ENCODE assay signal across 8 cellular contexts in the genomic region with DNA sequence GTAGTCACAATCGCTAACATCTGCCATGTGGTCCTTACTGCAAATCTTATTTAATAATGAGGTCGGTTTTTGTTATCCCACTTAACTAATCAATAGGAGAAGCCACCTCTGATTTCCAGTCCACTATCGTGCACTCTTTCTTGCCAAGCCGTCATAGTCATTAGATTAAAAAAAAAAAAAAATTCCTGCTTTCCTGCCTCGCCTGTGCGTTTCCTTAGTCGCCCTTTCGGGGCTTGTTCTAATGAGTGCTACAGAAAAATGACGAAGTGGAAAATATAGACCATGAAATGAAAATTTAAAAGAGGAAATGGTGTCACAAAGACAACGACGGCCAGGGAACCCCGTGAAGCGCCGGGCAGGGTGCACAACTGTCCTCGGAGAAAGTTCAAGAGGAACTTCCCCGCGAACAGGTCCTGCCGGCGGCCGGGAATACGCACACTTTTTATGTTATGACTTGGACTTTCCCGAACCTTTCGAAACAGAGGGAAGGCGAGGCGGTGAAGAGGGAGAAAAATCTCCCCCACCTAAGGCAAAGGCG. TPM values are rescaled to one million over a fixed set of nuclear protein-coding genes. Genes with fewer than 3 reads are reported as not detected.
DNase-seq lines count a peak whose midpoint lies in the region; ATAC-seq, FAIRE-seq and TF ChIP-seq lines count a peak whose summit lies in the region.

No MANE protein-coding gene starts in this region.

- FAIRE-seq in GM19239 (lab: Jason Lieb, UNC): no peak

- peak overlapping the region; percentile 56 to 99 (median 92) for H3K4me3 ChIP-seq in heart left ventricle
- H3K4me3 ChIP-seq in rectal smooth muscle tissue (ENCODE audit: low read length): peak overlapping the region; percentile 78

- H3K27ac ChIP-seq in heart left ventricle (peak overlapping the region; percentile 93 to 99 (median 98)), rectal smooth muscle tissue (ENCODE audit: low read depth, low read length) (peak overlapping the region; percentile 95)

- H3K4me3 Mint-ChIP-seq in activated naive CD4-positive, alpha-beta T cell treated with anti-CD3 and anti-CD28 coated beads, Interleukin-2, amount 10 ng/mL, durations not matched to agents 7 days and 5 days: peak overlapping the region; percentile 93

- H3K27me3 ChIP-seq in heart left ventricle (no peaks in the 10 kb centered on the region), rectal smooth muscle tissue (ENCODE audit: control insufficient read depth, insufficient read depth, low read length) (no peaks in the 10 kb centered on the region)

- peaks cover 37% of the 10 kb centered on the region for H3K4me1 Mint-ChIP-seq in activated naive CD4-positive, alpha-beta T cell treated with anti-CD3 and anti-CD28 coated beads, Interleukin-2, amount 10 ng/mL, durations not matched to agents 7 days and 5 days

- TF ChIP-seq POLR2A in heart left ventricle (IDR thresholded peaks at IDR 0.05): no peak

- H3K27ac Mint-ChIP-seq in activated naive CD4-positive, alpha-beta T cell treated with anti-CD3 and anti-CD28 coated beads, Interleukin-2, amount 10 ng/mL, durations not matched to agents 7 days and 5 days: peak overlapping the region; percentile 95

- H3K36me3 ChIP-seq in heart left ventricle: peaks cover 0 to 3% (median 0%) of the 10 kb centered on the region in 9 donors
- no peaks in the 10 kb centered on the region for H3K36me3 ChIP-seq in rectal smooth muscle tissue (ENCODE audit: control insufficient read depth, insufficient read depth, low read length)

- CTCF ChIA-PET in activated naive CD4-positive, alpha-beta T cell treated with anti-CD3 and anti-CD28 coated beads, Interleukin-2, amount 10 ng/mL, durations not matched to agents 7 days and 5 days (lab: Charles Lee): no interaction called here

- H3K4me1 ChIP-seq in heart left ventricle (peaks cover 0 to 39% (median 26%) of the 10 kb centered on the region in 12 donors), rectal smooth muscle tissue (ENCODE audit: control insufficient read depth, insufficient read depth, low read length) (peaks cover 15% of the 10 kb centered on the region)

- H3K36me3 Mint-ChIP-seq in activated naive CD4-positive, alpha-beta T cell treated with anti-CD3 and anti-CD28 coated beads, Interleukin-2, amount 10 ng/mL, durations not matched to agents 7 days and 5 days: peaks cover 13% of the 10 kb centered on the region

- no peaks in the 10 kb centered on the region for H3K9me3 Mint-ChIP-seq in activated naive CD4-positive, alpha-beta T cell treated with anti-CD3 and anti-CD28 coated beads, Interleukin-2, amount 10 ng/mL, durations not matched to agents 7 days and 5 days

- ATAC-seq in GM18511 (IDR thresholded peaks at IDR 0.05; ENCODE audit: unreplicated experiment) (peak; percentile 25), HG02610 (IDR thresholded peaks at IDR 0.05; ENCODE audit: unreplicated experiment) (peak; percentile 7), heart left ventricle (peak in 3 of 4 donors; percentile 5 to 56 (median 23))

- intact Hi-C loops in heart left ventricle (cut with DNase I): no loop called here

- no peaks in the 10 kb centered on the region for H3K27me3 Mint-ChIP-seq in activated naive CD4-positive, alpha-beta T cell treated with anti-CD3 and anti-CD28 coated beads, Interleukin-2, amount 10 ng/mL, durations not matched to agents 7 days and 5 days

- WGBS in heart left ventricle, 4 donors: 3 to 6% (median 4%) methylated on average over 23 to 26 of the region's 26 CpGs

- peak overlapping the region; percentile 62 for H3K9ac ChIP-seq in rectal smooth muscle tissue (ENCODE audit: low read length)

- peak; percentile 52 for DNase-seq in NCI-H345 treated with DMSO at 0.1 percent for 48 hours (lab: John Stamatoyannopoulos, UW; ENCODE audit: unreplicated experiment)
- DNase-seq in activated naive CD4-positive, alpha-beta T cell treated with anti-CD3 and anti-CD28 coated beads, Interleukin-2, amount 10 ng/mL, durations not matched to agents 7 days and 5 days: no peak
- DNase-seq in heart left ventricle: peak in 3 of 5 donors; percentile 66 to 78 (median 74)
- no peak for DNase-seq in SHP77 treated with DMSO at 0.1 percent for 48 hours (lab: John Stamatoyannopoulos, UW)
- no peak for DNase-seq in GM19239 (ENCODE audit: insufficient read length, low spot score)

- no peak for TF ChIP-seq CTCF in heart left ventricle (IDR thresholded peaks at IDR 0.05)

- H3K9me3 ChIP-seq in heart left ventricle: no peaks in the 10 kb centered on the region

RNA-seq across cellular contexts. Expression of gene RUFY1, which starts 0.3 kb away (rescaled TPM):
- 10 to 100 TPM; 14.3 to 30.9 (median 22.1) TPM for total RNA-seq in heart left ventricle
- 10 to 100 TPM; 25.0 to 27.8 TPM for polyA plus RNA-seq in heart left ventricle

Comparison
In these comparisons a context has a peak if more than half of its experiments do, and no peak if none do; other contexts are left out.
1. DNase-seq: peak in NCI-H345 treated with DMSO at 0.1 percent for 48 hours (single experiment) and heart left ventricle (3 of 5); none in activated naive CD4-positive, alpha-beta T cell treated with anti-CD3 and anti-CD28 coated beads, Interleukin-2, amount 10 ng/mL, durations not matched to agents 7 days and 5 days (single experiment), SHP77 treated with DMSO at 0.1 percent for 48 hours (single experiment) and GM19239 (single experiment).
2. Peak in every context shown above with its lines, with median percentiles within 50 percentile points of each other: ATAC-seq.